In the genomic region with DNA sequence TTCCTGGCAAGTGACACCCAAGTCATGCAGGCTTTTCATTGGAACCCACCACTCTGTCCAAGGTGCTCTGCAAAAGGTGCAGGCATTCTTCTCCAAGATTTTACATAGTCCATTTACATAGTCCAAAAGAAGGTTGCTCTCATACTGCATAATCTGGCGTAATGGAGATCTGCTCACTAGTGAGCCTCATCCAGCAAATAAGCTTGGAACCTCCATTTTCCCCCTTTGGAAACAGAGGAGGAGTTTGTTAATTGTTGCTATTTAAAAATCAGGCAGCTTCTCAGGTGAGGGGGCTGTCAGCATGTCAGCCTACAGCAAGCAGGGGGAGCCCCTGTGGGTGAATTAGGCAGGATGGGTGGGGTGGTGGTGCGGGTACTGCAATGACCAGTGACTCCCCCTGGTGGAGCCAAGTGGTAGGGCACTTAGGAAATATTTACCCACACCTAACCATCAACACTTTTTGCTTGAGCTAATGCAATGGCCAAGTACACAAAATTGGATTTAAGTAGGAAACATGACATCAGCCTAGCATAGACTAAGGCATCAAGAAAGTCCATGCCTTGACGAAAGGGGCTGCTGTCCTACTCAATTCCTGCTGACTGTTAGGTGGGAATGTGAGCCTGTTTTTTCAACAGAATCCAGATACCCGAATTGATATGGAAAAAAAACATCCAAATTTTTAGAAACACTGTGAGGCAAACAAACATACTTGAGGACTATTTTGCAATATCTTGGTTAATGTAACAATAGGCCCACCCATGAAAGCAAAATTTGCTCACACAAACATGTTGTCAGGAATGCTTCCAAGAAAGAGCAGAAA, we compare ENCODE assay signal across 8 cellular contexts.
DNase-seq lines count a peak whose midpoint lies in the region; ATAC-seq lines count a peak whose summit lies in the region.

No MANE protein-coding gene starts in this region.

- ATAC-seq in HG02759 (IDR thresholded peaks at IDR 0.05; ENCODE audit: unreplicated experiment) (peak; percentile 77), memory B cell (ENCODE audit: low read depth) (peak; percentile 99), GM18517 (IDR thresholded peaks at IDR 0.05; ENCODE audit: unreplicated experiment) (no peak)

- H3K27ac Mint-ChIP-seq in activated CD4-positive, alpha-beta memory T cell treated with anti-CD3 and anti-CD28 coated beads, Interleukin-2, amount 10 ng/mL, durations not matched to agents 7 days and 5 days = peak overlapping the region; percentile 12
- no peak overlapping the region for H3K27ac Mint-ChIP-seq in memory B cell

- POLR2A ChIA-PET in activated CD4-positive, alpha-beta memory T cell treated with anti-CD3 and anti-CD28 coated beads, Interleukin-2, amount 10 ng/mL, durations not matched to agents 7 days and 5 days (lab: Charles Lee) = interaction anchor here (1.2 kb wide), 1 partner anchor 88 kb away, joined by 4 read pairs; the partner anchor contains the start of gene ATG13

- CTCF ChIA-PET in activated CD4-positive, alpha-beta memory T cell treated with anti-CD3 and anti-CD28 coated beads, Interleukin-2, amount 10 ng/mL, durations not matched to agents 7 days and 5 days (lab: Charles Lee) = interaction anchor here (0.6 to 3.4 kb wide), 44 partner anchors 9 to 1231 kb away, joined by 3 to 30 read pairs (median 5); partner anchors contain the start of genes ARHGAP1, ATG13, HARBI1 and ZNF408

- H3K4me3 Mint-ChIP-seq in activated CD4-positive, alpha-beta memory T cell treated with anti-CD3 and anti-CD28 coated beads, Interleukin-2, amount 10 ng/mL, durations not matched to agents 7 days and 5 days = no peak overlapping the region
- H3K4me3 Mint-ChIP-seq in memory B cell = no peak overlapping the region

- peaks cover 3% of the 10 kb centered on the region for H3K9me3 Mint-ChIP-seq in activated CD4-positive, alpha-beta memory T cell treated with anti-CD3 and anti-CD28 coated beads, Interleukin-2, amount 10 ng/mL, durations not matched to agents 7 days and 5 days
- no peaks in the 10 kb centered on the region for H3K9me3 Mint-ChIP-seq in memory B cell

- peak; percentile 72 for DNase-seq in ELR (ENCODE audit: low read depth)
- peak; percentile 15 for DNase-seq in NCI-H460 (ENCODE audit: extremely low read depth, low read depth)
- peak; percentile 76 for DNase-seq in activated CD4-positive, alpha-beta memory T cell treated with anti-CD3 and anti-CD28 coated beads, Interleukin-2, amount 10 ng/mL, durations not matched to agents 7 days and 5 days
- peak; percentile 58 for DNase-seq in effector CD8-positive, alpha-beta T cell (lab: John Stamatoyannopoulos, UW)
- DNase-seq in memory B cell (ENCODE audit: low spot score in 2 of 2) = peak; percentile 65
- DNase-seq in stimulated activated CD8-positive, alpha-beta memory T cell treated with anti-CD3 and anti-CD28 coated beads, Interleukin-2, amount 100 ng/mL, for 48 hours (ENCODE audit: low read depth in 2 of 2) = peak; percentile 64 to 70

- peaks cover 10% of the 10 kb centered on the region for H3K36me3 Mint-ChIP-seq in activated CD4-positive, alpha-beta memory T cell treated with anti-CD3 and anti-CD28 coated beads, Interleukin-2, amount 10 ng/mL, durations not matched to agents 7 days and 5 days (ENCODE audit: low read depth)
- H3K36me3 Mint-ChIP-seq in memory B cell = peaks cover 10% of the 10 kb centered on the region

- H3K4me1 Mint-ChIP-seq in activated CD4-positive, alpha-beta memory T cell treated with anti-CD3 and anti-CD28 coated beads, Interleukin-2, amount 10 ng/mL, durations not matched to agents 7 days and 5 days = peaks cover 23% of the 10 kb centered on the region
- peaks cover 27% of the 10 kb centered on the region for H3K4me1 Mint-ChIP-seq in memory B cell

- H3K27me3 Mint-ChIP-seq in activated CD4-positive, alpha-beta memory T cell treated with anti-CD3 and anti-CD28 coated beads, Interleukin-2, amount 10 ng/mL, durations not matched to agents 7 days and 5 days = no peaks in the 10 kb centered on the region
- H3K27me3 Mint-ChIP-seq in memory B cell = no peaks in the 10 kb centered on the region

Comparison
In these comparisons a context has a peak if more than half of its experiments do, and no peak if none do; other contexts are left out.
1. DNase-seq: peak in every context shown above with its lines; median percentile 76 in activated CD4-positive, alpha-beta memory T cell treated with anti-CD3 and anti-CD28 coated beads, Interleukin-2, amount 10 ng/mL, durations not matched to agents 7 days and 5 days; 72 in ELR; 67 in stimulated activated CD8-positive, alpha-beta memory T cell treated with anti-CD3 and anti-CD28 coated beads, Interleukin-2, amount 100 ng/mL, for 48 hours; 65 in memory B cell; 58 in effector CD8-positive, alpha-beta T cell; 15 in NCI-H460.